In the genomic region with DNA sequence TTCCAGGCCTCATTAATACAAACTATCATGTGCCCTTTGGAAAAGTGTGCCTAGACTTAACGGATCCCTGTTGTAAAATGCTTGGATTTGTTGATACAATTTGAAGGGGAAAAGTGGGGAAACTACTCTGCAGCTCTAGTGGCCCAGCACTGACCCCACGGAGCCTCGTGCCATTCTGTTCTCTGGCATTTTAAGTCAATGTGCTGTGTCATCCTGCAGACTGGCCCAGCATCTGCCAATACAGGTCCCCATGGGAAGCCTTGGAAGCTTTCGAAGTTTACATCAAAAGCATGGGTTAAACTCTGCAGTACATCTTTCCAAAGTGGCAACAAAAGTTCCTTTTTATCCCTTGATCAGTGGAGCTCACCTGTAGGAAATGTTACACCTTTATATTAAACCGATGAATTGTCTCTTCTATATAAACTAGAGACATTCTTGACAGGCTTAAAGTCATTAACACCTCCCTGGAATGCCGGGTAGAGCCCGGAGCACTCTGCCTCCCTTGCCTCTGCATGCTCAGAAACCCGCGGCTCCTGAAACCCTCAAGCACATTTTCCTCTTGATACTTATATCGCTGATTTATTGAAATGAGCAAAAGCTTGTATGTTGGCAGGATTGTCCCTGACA, we compare ENCODE assay signal across 27 cellular contexts.
DNase-seq lines count a peak whose midpoint lies in the region; ATAC-seq, FAIRE-seq and TF ChIP-seq lines count a peak whose summit lies in the region.
"Had no signal": no experiment of that assay in that cellular context is flagged by ENCODE, and none has a peak within 500 bp of the region (broad histone marks: within the 10 kb centered on the region; RNA-seq: fewer than 3 reads in every experiment).

No MANE protein-coding gene starts in this region.

- in situ Hi-C loops in mammary epithelial cell (cut with MboI; ENCODE audit: low sequenced_read_pairs in 2 of 2), result no loop called here

- H3K4me3 ChIP-seq in mammary epithelial cell (replicated peaks in 1 of 3; ENCODE audit: insufficient read depth in 1 of 3, low read depth in 2 of 3, low read length in 3 of 3), result no peak overlapping the region
- no peak overlapping the region for H3K4me3 ChIP-seq in H1 (ENCODE audit: extremely low read depth in 1 of 4, insufficient read depth in 2 of 4, low read depth in 3 of 4, low read length in 4 of 4)
- no peak overlapping the region for H3K4me3 ChIP-seq in mesendoderm (ENCODE audit: low read length)
- H3K4me3 ChIP-seq: GM23248, K562 had no signal

- H3K27me3 Mint-ChIP-seq in MCF 10A (ENCODE audit: insufficient read depth, unreplicated experiment), result no peaks in the 10 kb centered on the region

- H3K79me2 ChIP-seq in mammary epithelial cell (ENCODE audit: insufficient read depth, low read length), result no peaks in the 10 kb centered on the region
- H3K79me2 ChIP-seq in H1 (ENCODE audit: control insufficient read depth in 1 of 2, insufficient read depth in 2 of 2, low read length in 2 of 2), result no peaks in the 10 kb centered on the region
- H3K79me2 ChIP-seq in mesendoderm (ENCODE audit: control insufficient read depth, insufficient read depth, low read length), result no peaks in the 10 kb centered on the region

- H3K4me1 Mint-ChIP-seq in MCF 10A (ENCODE audit: insufficient read depth, unreplicated experiment), result no peaks in the 10 kb centered on the region

- 20% methylated on average over 9 of the region's 10 CpGs for WGBS in mammary epithelial cell (ENCODE audit: low coverage, missing lambda C conversion rate)
- 88% methylated on average over 10 of the region's 10 CpGs; no CpG with 5 or more reads in 1 of the 2 experiments for WGBS in H1 (ENCODE audit: extremely low coverage in 1 of 2, insufficient coverage in 1 of 2, insufficient read length in 1 of 2, insufficient replicate concordance in 2 of 2, low coverage in 1 of 2, low lambda C conversion rate in 2 of 2, missing lambda C conversion rate in 1 of 2), 2 experiments
- no CpG with 5 or more reads among the region's 10 CpGs for WGBS in mesendoderm (ENCODE audit: extremely low coverage, insufficient coverage, low lambda C conversion rate)

- no peak for TF ChIP-seq EP300 in H1 (IDR thresholded peaks at IDR 0.05; ENCODE audit: borderline replicate concordance in 1 of 2, low read depth in 2 of 2, low read length in 2 of 2)

- no peak overlapping the region for H2BK20ac ChIP-seq in H1 (ENCODE audit: low read length)

- H2BK15ac ChIP-seq in H1 (ENCODE audit: low read length), result no peak overlapping the region
- no peak overlapping the region for H2BK15ac ChIP-seq in mesendoderm (replicated peaks; ENCODE audit: low read depth)

- H3K9me3 ChIP-seq in mammary epithelial cell (replicated peaks; ENCODE audit: insufficient read depth, low read length) (no peaks in the 10 kb centered on the region), H1 (ENCODE audit: insufficient read depth in 2 of 2, low read depth in 1 of 2, low read length in 1 of 2) (no peaks in the 10 kb centered on the region)
- H3K9me3 ChIP-seq: BE2C, SK-N-SH had no signal

- no peak for ATAC-seq in GM19452 (IDR thresholded peaks at IDR 0.05; ENCODE audit: unreplicated experiment)
- ATAC-seq: K562, PC-3 had no signal

- no peak overlapping the region for H3K4me2 ChIP-seq in mammary epithelial cell (ENCODE audit: insufficient read depth, low read depth, low read length)
- no peak overlapping the region for H3K4me2 ChIP-seq in H1 (ENCODE audit: insufficient read depth in 1 of 2, low read depth in 2 of 2, low read length in 2 of 2)
- no peak overlapping the region for H3K4me2 ChIP-seq in mesendoderm (ENCODE audit: low read length)
- H3K4me2 ChIP-seq: SK-N-SH had no signal

- H3K23me2 ChIP-seq in H1 (ENCODE audit: low read depth, low read length), result no peaks in the 10 kb centered on the region

- H2BK5ac ChIP-seq in H1 (ENCODE audit: low read depth, low read length), result no peak overlapping the region
- H2BK5ac ChIP-seq in mesendoderm (ENCODE audit: low read length), result no peak overlapping the region

- FAIRE-seq in H1 (lab: Jason Lieb, UNC), result no peak
- FAIRE-seq: GM18507, HTR-8/SVneo, K562 had no signal

- no peak overlapping the region for H3K4me3 Mint-ChIP-seq in MCF 10A (ENCODE audit: unreplicated experiment)

- no peak overlapping the region for H3K56ac ChIP-seq in H1 (replicated peaks; ENCODE audit: insufficient read length, low read depth, low read length)
- H3K56ac ChIP-seq in mesendoderm (ENCODE audit: low read length), result no peak overlapping the region

- H3K36me3 ChIP-seq in mammary epithelial cell (ENCODE audit: insufficient read depth, low read length), result no peaks in the 10 kb centered on the region
- no peaks in the 10 kb centered on the region for H3K36me3 ChIP-seq in H1 (ENCODE audit: control insufficient read depth in 2 of 4, insufficient read depth in 4 of 4, low read length in 3 of 4)
- no peaks in the 10 kb centered on the region for H3K36me3 ChIP-seq in mesendoderm (ENCODE audit: control insufficient read depth, insufficient read depth, low read length)
- H3K36me3 ChIP-seq: BE2C had no signal

- peak overlapping the region; percentile 34 for H2AFZ ChIP-seq in mammary epithelial cell (ENCODE audit: low read depth, low read length)
- H2AFZ ChIP-seq in H1 (ENCODE audit: low read length), result no peak overlapping the region
- H2AFZ ChIP-seq: GM23248 had no signal

- POLR2A ChIA-PET in MCF 10A (lab: Yijun Ruan, JAX) (interaction anchor here (1.1 kb wide), 1 partner anchor 14 kb away, joined by 3 read pairs; no protein-coding TSS in a partner anchor), H1 (lab: Charles Lee; ENCODE audit: partially characterized antibody) (no interaction called here)

- H3K14ac ChIP-seq in H1 (ENCODE audit: insufficient read length), result no peak overlapping the region

- peak overlapping the region; percentile 72; the same call in 1 of the 2 replicates for H4K8ac ChIP-seq in H1 (ENCODE audit: extremely low read depth, insufficient read depth, low read length)
- H4K8ac ChIP-seq in mesendoderm (ENCODE audit: low read depth, low read length), result no peak overlapping the region

- intact Hi-C loops in mammary epithelial cell (cut with micrococcal nuclease), result no loop called here
- intact Hi-C loops in MCF 10A (cut with micrococcal nuclease), result no loop called here

- H3K27ac Mint-ChIP-seq in MCF 10A (ENCODE audit: low read depth, unreplicated experiment), result no peak overlapping the region

- BruUV-seq in mammary epithelial cell (replicated peaks; lab: Mats Ljungman, UMichigan) (no TSS peak), MCF 10A (replicated peaks; lab: Mats Ljungman, UMichigan) (no TSS peak)

- no peak overlapping the region for H3K23ac ChIP-seq in H1 (ENCODE audit: insufficient read length)
- H3K23ac ChIP-seq in mesendoderm (ENCODE audit: low read length), result no peak overlapping the region

- dilution Hi-C loops in mammary epithelial cell (cut with HindIII; ENCODE audit: low sequenced_read_pairs), result loop anchor here (10.0 kb wide), 1 partner anchor 91 kb away; no protein-coding TSS in a partner anchor

- no peak overlapping the region for H3K18ac ChIP-seq in H1 (ENCODE audit: extremely low read depth, low read length)
- peak overlapping the region; percentile 53 for H3K18ac ChIP-seq in mesendoderm (ENCODE audit: low read length)

- H2BK12ac ChIP-seq in H1 (ENCODE audit: low read depth, low read length), result no peak overlapping the region

- peaks cover 7% of the 10 kb centered on the region for H3K9me3 Mint-ChIP-seq in MCF 10A (ENCODE audit: unreplicated experiment)

- H4K20me1 ChIP-seq in mammary epithelial cell (ENCODE audit: insufficient read depth, low read length) (no peaks in the 10 kb centered on the region), H1 (replicated peaks in 1 of 2; ENCODE audit: control insufficient read depth in 1 of 2, insufficient read depth in 2 of 2, low read length in 2 of 2) (no peaks in the 10 kb centered on the region)

- H3K4ac ChIP-seq in H1 (replicated peaks; ENCODE audit: insufficient read length, low read depth, low read length) (no peak overlapping the region), mesendoderm (ENCODE audit: low read depth, low read length) (no peak overlapping the region)

- no peak for TF ChIP-seq CTCF in mammary epithelial cell (conservative IDR thresholded peaks at IDR 0.05 in 1 of 2, IDR thresholded peaks at IDR 0.05 in 1 of 2; ENCODE audit: extremely low read depth in 1 of 2, insufficient read depth in 1 of 2, low read depth in 1 of 2, low read length in 2 of 2)
- TF ChIP-seq CTCF in MCF 10A (IDR thresholded peaks at IDR 0.05; ENCODE audit: unreplicated experiment), result no peak
- no peak for TF ChIP-seq CTCF in H1 (IDR thresholded peaks at IDR 0.05; ENCODE audit: control extremely low read depth in 1 of 3, insufficient read depth in 1 of 3, low read depth in 1 of 3, low read length in 3 of 3)

- DNase-seq in mammary epithelial cell, result no peak
- DNase-seq in MCF 10A (ENCODE audit: unreplicated experiment), result no peak
- no peak for DNase-seq in H1 (ENCODE audit: low read depth in 1 of 2, low spot score in 2 of 2)
- DNase-seq in mesendoderm, result peak; percentile 88
- DNase-seq in activated naive CD4-positive, alpha-beta T cell treated with anti-CD3 and anti-CD28 coated beads, Interleukin-2, amount 50 U/mL, for 16 hours, result no peak
- DNase-seq in LoVo (ENCODE audit: low spot score), result no peak
- DNase-seq: 8988T, ACHN, BE2C, Calu3, DMS79 treated with DMSO at 0.1 percent for 48 hours, GM23248, HCEC 1CT, NCI-H1048, NCI-H1417, NCI-H1694, NCI-H2029 treated with DMSO at 0.1 percent for 48 hours, NCI-H2171, NCI-H226, NCI-H510A, NCI-H69, PC-3, SK-N-SH had no signal

- peaks cover 2% of the 10 kb centered on the region for H3K4me1 ChIP-seq in mammary epithelial cell (ENCODE audit: insufficient read depth, low read length)
- peaks cover 0 to 7% (median 2%) of the 10 kb centered on the region in 4 experiments; a peak in 2 of 7 replicates for H3K4me1 ChIP-seq in H1 (replicated peaks in 1 of 4; ENCODE audit: control insufficient read depth in 3 of 4, insufficient read depth in 4 of 4, low read length in 3 of 4)
- H3K4me1 ChIP-seq in mesendoderm (ENCODE audit: control insufficient read depth, low read depth, low read length), result peaks cover 8% of the 10 kb centered on the region
- H3K4me1 ChIP-seq: BE2C had no signal

- no peak for TF ChIP-seq POLR2A in H1 (IDR thresholded peaks at IDR 0.05; ENCODE audit: control extremely low read depth in 1 of 2, low read depth in 2 of 2, low read length in 2 of 2)

- H4K5ac ChIP-seq in H1 (ENCODE audit: insufficient read length, low read depth, low read length), result no peak overlapping the region
- no peak overlapping the region for H4K5ac ChIP-seq in mesendoderm (ENCODE audit: low read length)

- no peaks in the 10 kb centered on the region for H3K36me3 Mint-ChIP-seq in MCF 10A (ENCODE audit: insufficient read depth, unreplicated experiment)

- H2AK5ac ChIP-seq in H1 (ENCODE audit: low read depth, low read length) (no peak overlapping the region), mesendoderm (ENCODE audit: low read length) (no peak overlapping the region)

- no peak overlapping the region for H3K27ac ChIP-seq in mammary epithelial cell (ENCODE audit: insufficient read depth, low read depth, low read length)
- H3K27ac ChIP-seq in H1 (ENCODE audit: low read depth, low read length), result no peak overlapping the region
- no peak overlapping the region for H3K27ac ChIP-seq in mesendoderm (ENCODE audit: low read depth, low read length)
- H3K27ac ChIP-seq: GM23248 had no signal

- CTCF ChIA-PET in mammary epithelial cell (lab: Charles Lee; ENCODE audit: low non-redundant PET), result no interaction called here
- CTCF ChIA-PET in MCF 10A (lab: Yijun Ruan, JAX), result interaction anchor here (0.5 kb wide), 1 partner anchor 22 kb away, joined by 5 read pairs; no protein-coding TSS in a partner anchor
- CTCF ChIA-PET in H1 (lab: Charles Lee; ENCODE audit: partially characterized antibody), result interaction anchor here (0.9 to 1.5 kb wide), 2 partner anchors 9 to 19 kb away, joined by 3 to 6 read pairs; no protein-coding TSS in a partner anchor

- H3K79me1 ChIP-seq in H1 (ENCODE audit: low read depth, low read length) (no peaks in the 10 kb centered on the region), mesendoderm (ENCODE audit: low read length) (no peaks in the 10 kb centered on the region)

- H4K91ac ChIP-seq in H1 (replicated peaks; ENCODE audit: insufficient read length, low read length), result no peak overlapping the region

- no peak overlapping the region for H2BK120ac ChIP-seq in H1 (replicated peaks; ENCODE audit: low read depth, low read length)
- H2BK120ac ChIP-seq in mesendoderm (ENCODE audit: low read depth, low read length), result no peak overlapping the region

- no peak for TF ChIP-seq RAD21 in H1 (IDR thresholded peaks at IDR 0.05 in 1 of 2, conservative IDR thresholded peaks at IDR 0.05 in 1 of 2; ENCODE audit: low read depth in 2 of 2, low read length in 2 of 2)

- no peaks in the 10 kb centered on the region for H3K27me3 ChIP-seq in mammary epithelial cell (ENCODE audit: insufficient read depth, low read length)
- no peaks in the 10 kb centered on the region for H3K27me3 ChIP-seq in H1 (replicated peaks in 1 of 4; ENCODE audit: control insufficient read depth in 3 of 4, extremely low read depth in 1 of 4, insufficient read depth in 3 of 4, low read length in 3 of 4)
- H3K27me3 ChIP-seq in mesendoderm (ENCODE audit: insufficient read depth, low read length, poor library complexity), result no peaks in the 10 kb centered on the region
- H3K27me3 ChIP-seq: BE2C had no signal

- H3K9ac ChIP-seq in mammary epithelial cell (ENCODE audit: insufficient read depth, low read length) (no peak overlapping the region), H1 (replicated peaks in 1 of 4; ENCODE audit: extremely low read depth in 1 of 4, low read depth in 3 of 4, low read length in 3 of 4) (no peak overlapping the region), mesendoderm (ENCODE audit: low read length) (no peak overlapping the region)
- H3K9ac ChIP-seq: GM23248, SK-N-SH had no signal
